29 cellular contexts compared by ENCODE assay signal in genomic region chr3:71850654-71851053, GRCh38.
"Had no signal": no experiment of that assay in that cellular context is flagged by ENCODE, and none has a peak within 500 bp of the region (broad histone marks: within the 10 kb centered on the region; RNA-seq: fewer than 3 reads in every experiment).

No MANE protein-coding gene starts in this region.

- H3K27me3 ChIP-seq: Peyer's patch, SJCRH30 had no signal

- H3K9me3 Mint-ChIP-seq: IgD-negative memory B cell; T-cell; T-helper 1 cell treated with Interleukin-12 subunit alpha and Interleukin-12 subunit beta and Interleukin-4 antibody, amounts not matched to agents 30 μg/mL and 1 μg/mL, for 36 hours had no signal

- H3K36me3 Mint-ChIP-seq: IgD-negative memory B cell, T-cell had no signal

- H3K4me1 Mint-ChIP-seq: IgD-negative memory B cell, T-cell had no signal

- H3K4me3 ChIP-seq: K562, PC-9, Peyer's patch, SJCRH30 had no signal

- H3K36me3 ChIP-seq: Peyer's patch, SJCRH30 had no signal

- H3K27ac ChIP-seq: KMS-11, PC-9, Peyer's patch, SJCRH30 had no signal

- H3K27ac Mint-ChIP-seq: IgD-negative memory B cell; T-cell; T-helper 1 cell treated with Interleukin-12 subunit alpha and Interleukin-12 subunit beta and Interleukin-4 antibody, amounts not matched to agents 30 μg/mL and 1 μg/mL, for 36 hours had no signal

- ATAC-seq: K562, Right ventricle myocardium inferior, SK-N-SH treated with all-trans-retinoic acid at 6 μM for 48 hours, T-cell had no signal

- DNase-seq: Kasumi-1, MM.1S, NCI-H1048, NCI-H1105, NCI-H1417, NCI-H146, NCI-H1694 treated with DMSO at 0.1 percent for 48 hours, NCI-H1930, NCI-H2081 treated with DMSO at 0.1 percent for 48 hours, NCI-H2171, NCI-H226, NCI-H446, NCI-H510A, NCI-H524 treated with DMSO at 0.1 percent for 48 hours, NCI-H69, NCI-H774, OCI-M1, PC-9, Peyer's patch, SHP77 treated with DMSO at 0.1 percent for 48 hours, SJCRH30, SW 1271, T-cell had no signal

- H3K4me1 ChIP-seq: Peyer's patch, SJCRH30 had no signal

- H3K4me3 Mint-ChIP-seq: T-cell; T-helper 1 cell treated with Interleukin-12 subunit alpha and Interleukin-12 subunit beta and Interleukin-4 antibody, amounts not matched to agents 30 μg/mL and 1 μg/mL, for 36 hours had no signal

- H3K9ac ChIP-seq: KMS-11 had no signal

- H3K4me2 ChIP-seq: KMS-11, PC-9 had no signal

- H3K9me3 ChIP-seq: Peyer's patch, SJCRH30 had no signal
